ENCODE assay signal across 14 cellular contexts in genomic region chr14:68461086-68461485, GRCh38.
A peak's percentile ranks its signal among the peaks of the same experiment; 100 is the strongest.
DNase-seq lines count a peak whose midpoint lies in the region; ATAC-seq and TF ChIP-seq lines count a peak whose summit lies in the region.
"Had no signal": no experiment of that assay in that cellular context is flagged by ENCODE, and none has a peak within 500 bp of the region (broad histone marks: within the 10 kb centered on the region; RNA-seq: fewer than 3 reads in every experiment).

No MANE protein-coding gene starts in this region.

- H3K27me3 Mint-ChIP-seq in naive thymus-derived CD4-positive, alpha-beta T cell: no peaks in the 10 kb centered on the region

- POLR2A ChIA-PET in PC-9 (lab: Charles Lee; ENCODE audit: unreplicated experiment): interaction anchor here (1.0 kb wide), 1 partner anchor 205 kb away, joined by 8 read pairs; no protein-coding TSS in a partner anchor
- POLR2A ChIA-PET in naive thymus-derived CD4-positive, alpha-beta T cell (lab: Charles Lee): interaction anchor here (0.7 to 1.2 kb wide), 2 partner anchors 44 to 51 kb away, joined by 3 read pairs; no protein-coding TSS in a partner anchor

- H3K23ac ChIP-seq in trophoblast cell (ENCODE audit: low read length): no peak overlapping the region

- in situ Hi-C loops in GM13976 (cut with MboI; ENCODE audit: low sequenced_read_pairs, unreplicated experiment): no loop called here

- intact Hi-C loops in PC-9 (cut with micrococcal nuclease; ENCODE audit: unreplicated experiment): loop anchor here (10.0 kb wide), 1 partner anchor 316 kb away; no protein-coding TSS in a partner anchor
- intact Hi-C loops in tibial artery (cut with DNase I; ENCODE audit: low total_unique reads): no loop called here
- intact Hi-C loops in naive thymus-derived CD4-positive, alpha-beta T cell (cut with micrococcal nuclease): no loop called here

- peaks cover 0 to 2% (median 0%) of the 10 kb centered on the region in 11 donors for H3K9me3 Mint-ChIP-seq in naive thymus-derived CD4-positive, alpha-beta T cell
- H3K9me3 Mint-ChIP-seq: CD14-positive monocyte had no signal

- no peak overlapping the region for H2BK120ac ChIP-seq in trophoblast cell (ENCODE audit: insufficient read depth, low read length, poor library complexity)

- H3K9ac ChIP-seq in trophoblast cell (ENCODE audit: low read length): no peak overlapping the region

- H4K20me1 ChIP-seq in PC-9 (ENCODE audit: insufficient read depth): no peaks in the 10 kb centered on the region

- TF ChIP-seq CTCF in PC-9 (conservative IDR thresholded peaks at IDR 0.05) (no peak), tibial artery (IDR thresholded peaks at IDR 0.05) (no peak), GM13976 (IDR thresholded peaks at IDR 0.05; ENCODE audit: borderline replicate concordance, control extremely low read depth, extremely low read depth, insufficient read depth, missing control alignments) (no peak)

- H2AFZ ChIP-seq in PC-9 (no peak overlapping the region), trophoblast cell (ENCODE audit: insufficient read depth, low read length, poor library complexity) (no peak overlapping the region)

- CTCF ChIA-PET in PC-9 (lab: Charles Lee): interaction anchor here (0.6 kb wide), 3 partner anchors 30 to 517 kb away, joined by 3 to 6 read pairs (median 3); no protein-coding TSS in a partner anchor
- CTCF ChIA-PET in naive thymus-derived CD4-positive, alpha-beta T cell (lab: Charles Lee): interaction anchor here (1.1 kb wide), 1 partner anchor 13 kb away, joined by 3 read pairs; no protein-coding TSS in a partner anchor

- no peak overlapping the region for H2AK5ac ChIP-seq in trophoblast cell (ENCODE audit: low read length)

- H2BK12ac ChIP-seq in trophoblast cell (ENCODE audit: low read length): no peak overlapping the region

- H3K4me3 Mint-ChIP-seq in naive thymus-derived CD4-positive, alpha-beta T cell: no peak overlapping the region
- H3K4me3 Mint-ChIP-seq: CD14-positive monocyte had no signal

- H4K91ac ChIP-seq in trophoblast cell (ENCODE audit: low read depth, low read length): peak overlapping the region; percentile 47

- H3K27me3 ChIP-seq in PC-9 (ENCODE audit: insufficient read depth, low read depth) (no peaks in the 10 kb centered on the region), trophoblast cell (ENCODE audit: insufficient read depth, low read length) (no peaks in the 10 kb centered on the region), tibial artery (no peaks in the 10 kb centered on the region)
- no peaks in the 10 kb centered on the region for H3K27me3 ChIP-seq in naive thymus-derived CD4-positive, alpha-beta T cell (ENCODE audit: control insufficient read depth in 2 of 2, insufficient read depth in 2 of 2, low read length in 2 of 2)
- H3K27me3 ChIP-seq: SJSA1 had no signal

- peaks cover 5% of the 10 kb centered on the region; the same call in 1 of the 2 replicates for H3K36me3 ChIP-seq in PC-9 (ENCODE audit: low read depth)
- no peaks in the 10 kb centered on the region for H3K36me3 ChIP-seq in trophoblast cell (ENCODE audit: control insufficient read depth in 1 of 2, insufficient read depth in 2 of 2, low read length in 2 of 2)
- no peaks in the 10 kb centered on the region for H3K36me3 ChIP-seq in tibial artery
- no peaks in the 10 kb centered on the region for H3K36me3 ChIP-seq in naive thymus-derived CD4-positive, alpha-beta T cell (ENCODE audit: control insufficient read depth in 2 of 3, insufficient read depth in 3 of 3, low read length in 3 of 3)
- H3K36me3 ChIP-seq: SJSA1 had no signal

- no peak overlapping the region for H2BK5ac ChIP-seq in trophoblast cell (ENCODE audit: low read depth, low read length, poor library complexity)

- no CpG with 5 or more reads among the region's 4 CpGs for WGBS in trophoblast cell (ENCODE audit: extremely low coverage, insufficient coverage, insufficient read length)

- H4K12ac ChIP-seq in trophoblast cell (ENCODE audit: low read depth, low read length): no peak overlapping the region

- H3K18ac ChIP-seq in trophoblast cell (ENCODE audit: low read length): no peak overlapping the region

- BruUV-seq in PC-9 (replicated peaks; lab: Mats Ljungman, UMichigan): no TSS peak

- H3K4me2 ChIP-seq in PC-9 (0 out of 2 replicates have a peak overlapping the region, but pooled peaks have one; percentile 68), trophoblast cell (ENCODE audit: low read length) (no peak overlapping the region)

- no peak overlapping the region for H3K14ac ChIP-seq in trophoblast cell (ENCODE audit: low read length)

- peak overlapping the region; percentile 93 for H3K27ac ChIP-seq in PC-9
- H3K27ac ChIP-seq in epithelial cell of prostate: peak overlapping the region; percentile 93
- H3K27ac ChIP-seq in trophoblast cell (ENCODE audit: low read depth, low read length): no peak overlapping the region
- H3K27ac ChIP-seq in tibial artery: peak overlapping the region; percentile 82 to 86
- H3K27ac ChIP-seq in naive thymus-derived CD4-positive, alpha-beta T cell (ENCODE audit: low read depth, low read length): no peak overlapping the region
- H3K27ac ChIP-seq: SJSA1 had no signal

- DNase-seq in PC-9: no peak
- DNase-seq in epithelial cell of prostate (ENCODE audit: low read depth, low spot score): no peak
- DNase-seq in trophoblast cell: no peak
- no peak for DNase-seq in tibial artery
- no peak for DNase-seq in GDM1 (lab: John Stamatoyannopoulos, UW)
- DNase-seq in GM13976 (ENCODE audit: low spot score): no peak
- DNase-seq in naive thymus-derived CD4-positive, alpha-beta T cell: no peak
- DNase-seq: AML-193, Karpas-422, NCI-H1105, NCI-H1694, NCI-H510A treated with DMSO at 0.1 percent for 48 hours had no signal

- H3K4ac ChIP-seq in trophoblast cell (ENCODE audit: low read depth, low read length): no peak overlapping the region

- no peaks in the 10 kb centered on the region for H3K79me2 ChIP-seq in PC-9 (ENCODE audit: low read depth)
- H3K79me2 ChIP-seq in trophoblast cell (ENCODE audit: control insufficient read depth, insufficient read depth, low read length, poor library complexity): no peaks in the 10 kb centered on the region

- no peaks in the 10 kb centered on the region for H3K9me2 ChIP-seq in PC-9 (ENCODE audit: insufficient read depth)

- peaks cover 68% of the 10 kb centered on the region for H3F3A ChIP-seq in PC-9 (ENCODE audit: insufficient read depth, low read depth)

- peaks cover 17% of the 10 kb centered on the region for H3K79me1 ChIP-seq in trophoblast cell (ENCODE audit: low read length)

- no peak for ATAC-seq in naive thymus-derived CD4-positive, alpha-beta T cell

- H3K27ac Mint-ChIP-seq in naive thymus-derived CD4-positive, alpha-beta T cell: peak overlapping the region in 1 of 9 donors; percentile 23

- H3K9me3 ChIP-seq in PC-9 (ENCODE audit: insufficient read depth, low read depth) (no peaks in the 10 kb centered on the region), trophoblast cell (ENCODE audit: insufficient read depth, low read depth, low read length) (no peaks in the 10 kb centered on the region), tibial artery (no peaks in the 10 kb centered on the region)
- no peaks in the 10 kb centered on the region for H3K9me3 ChIP-seq in naive thymus-derived CD4-positive, alpha-beta T cell (ENCODE audit: control insufficient read depth in 2 of 3, low read length in 3 of 3)
- H3K9me3 ChIP-seq: SJSA1 had no signal

- H3K4me1 Mint-ChIP-seq in naive thymus-derived CD4-positive, alpha-beta T cell: peaks cover 0 to 18% (median 10%) of the 10 kb centered on the region in 7 donors

- H4K8ac ChIP-seq in trophoblast cell (ENCODE audit: low read depth, low read length): no peak overlapping the region

- peaks cover 91% of the 10 kb centered on the region for H3K4me1 ChIP-seq in PC-9 (replicated peaks; ENCODE audit: insufficient read depth)
- peaks cover 0 to 4% of the 10 kb centered on the region in 2 experiments for H3K4me1 ChIP-seq in trophoblast cell (ENCODE audit: control insufficient read depth in 1 of 2, insufficient read depth in 2 of 2, low read length in 2 of 2)
- peaks cover 0 to 51% (median 34%) of the 10 kb centered on the region in 4 donors for H3K4me1 ChIP-seq in tibial artery
- H3K4me1 ChIP-seq in naive thymus-derived CD4-positive, alpha-beta T cell (ENCODE audit: control insufficient read depth in 2 of 2, insufficient read depth in 2 of 2, low read length in 2 of 2): no peaks in the 10 kb centered on the region

- H3K36me3 Mint-ChIP-seq in naive thymus-derived CD4-positive, alpha-beta T cell: no peaks in the 10 kb centered on the region

- H3K4me3 ChIP-seq in PC-9 (no peak overlapping the region), trophoblast cell (ENCODE audit: low read depth, low read length) (no peak overlapping the region), tibial artery (no peak overlapping the region)
- H3K4me3 ChIP-seq in naive thymus-derived CD4-positive, alpha-beta T cell (ENCODE audit: low read length): no peak overlapping the region
- H3K4me3 ChIP-seq: SJSA1 had no signal

Comparison
In these comparisons a context has a peak if more than half of its experiments do, and no peak if none do; other contexts are left out.
1. H3K27ac ChIP-seq: peak in PC-9 (single experiment), epithelial cell of prostate (single experiment) and tibial artery (2 of 2); none in trophoblast cell (single experiment) and naive thymus-derived CD4-positive, alpha-beta T cell (single experiment).